ENCODE assay signal across 24 cellular contexts in genomic region chrX:117641913-117642656, GRCh38.
A peak's percentile ranks its signal among the peaks of the same experiment; 100 is the strongest.
DNase-seq lines count a peak whose midpoint lies in the region; ATAC-seq, FAIRE-seq and TF ChIP-seq lines count a peak whose summit lies in the region.
"Had no signal": no experiment of that assay in that cellular context is flagged by ENCODE, and none has a peak within 500 bp of the region (broad histone marks: within the 10 kb centered on the region; RNA-seq: fewer than 3 reads in every experiment).

No MANE protein-coding gene starts in this region.

- H3K4me1 ChIP-seq in liver (ENCODE audit: control insufficient read depth in 4 of 4, insufficient read depth in 4 of 4, low read length in 3 of 4), result no peaks in the 10 kb centered on the region
- no peaks in the 10 kb centered on the region for H3K4me1 ChIP-seq in HepG2 (ENCODE audit: insufficient read depth, low read length)
- H3K4me1 ChIP-seq: BLaER1, HAP-1 had no signal

- POLR2A ChIA-PET in HepG2 (lab: Yijun Ruan, JAX), result no interaction called here

- TF ChIP-seq POLR2A in HepG2 (IDR thresholded peaks at IDR 0.05; ENCODE audit: insufficient read depth in 1 of 2, low read depth in 2 of 2, low read length in 2 of 2), result no peak

- no peaks in the 10 kb centered on the region for H4K20me1 ChIP-seq in HepG2 (ENCODE audit: insufficient read depth, low read length)
- H4K20me1 ChIP-seq: BLaER1 had no signal

- FAIRE-seq in HepG2 (lab: Jason Lieb, UNC), result no peak
- FAIRE-seq: A204.1, GM12891, GM18507, H54 had no signal

- no peaks in the 10 kb centered on the region for H3K36me3 ChIP-seq in liver (ENCODE audit: control insufficient read depth in 4 of 4, insufficient read depth in 3 of 4, low read depth in 1 of 4, low read length in 3 of 4)
- no peaks in the 10 kb centered on the region for H3K36me3 ChIP-seq in HepG2 (replicated peaks in 1 of 2; ENCODE audit: control insufficient read depth in 1 of 2, insufficient read depth in 2 of 2, low read length in 2 of 2)
- H3K36me3 ChIP-seq: BLaER1, HAP-1 had no signal

- H3K9me3 ChIP-seq in liver (ENCODE audit: control insufficient read depth in 4 of 4, low read length in 3 of 4) (no peaks in the 10 kb centered on the region), HepG2 (ENCODE audit: low read length) (no peaks in the 10 kb centered on the region)
- H3K9me3 ChIP-seq: BLaER1, HAP-1 had no signal

- DNase-seq in HepG2 (ENCODE audit: low spot score) (no peak), left lobe of liver (ENCODE audit: low spot score) (peak; percentile 44), renal cortical epithelial cell (ENCODE audit: low read depth) (peak; percentile 2), NCI-H1436 treated with DMSO at 0.1 percent for 48 hours (lab: John Stamatoyannopoulos, UW) (no peak), NCI-H2029 treated with DMSO at 0.1 percent for 48 hours (lab: John Stamatoyannopoulos, UW) (no peak), NCI-H187 treated with DMSO at 0.1 percent for 48 hours (lab: John Stamatoyannopoulos, UW) (no peak)
- DNase-seq: Calu3; CD4-positive, CD25-positive, alpha-beta regulatory T cell; CD8-positive, alpha-beta memory T cell; COR-L47; DMS53; DMS79 treated with DMSO at 0.1 percent for 48 hours; GF-D8; GOT3; HFFc6 had no signal

- no peak overlapping the region for H3K4me2 ChIP-seq in HepG2 (ENCODE audit: low read depth, low read length)
- H3K4me2 ChIP-seq: BLaER1 had no signal

- no peak for ATAC-seq in HepG2
- peak; percentile 77 for ATAC-seq in left lobe of liver

- H3K9ac ChIP-seq in liver (ENCODE audit: low read depth in 1 of 2, low read length in 2 of 2), result no peak overlapping the region
- H3K9ac ChIP-seq in HepG2 (ENCODE audit: insufficient read depth, low read depth, low read length), result no peak overlapping the region
- H3K9ac ChIP-seq: BLaER1 had no signal

- no peak for TF ChIP-seq EP300 in HepG2 (IDR thresholded peaks at IDR 0.05; ENCODE audit: low read depth in 2 of 2, low read length in 2 of 2)
- TF ChIP-seq EP300 in HepG2 (CRISPR knock-in tag; IDR thresholded peaks at IDR 0.05; ENCODE audit: borderline replicate concordance), result no peak

- H2AFZ ChIP-seq in HepG2 (ENCODE audit: low read length), result no peak overlapping the region

- TF ChIP-seq CTCF in liver (IDR thresholded peaks at IDR 0.05; ENCODE audit: low read depth, low read length, missing input control), result no peak
- no peak for TF ChIP-seq CTCF in HepG2 (CRISPR knock-in tag; IDR thresholded peaks at IDR 0.05)

- TF ChIP-seq RAD21 in liver (IDR thresholded peaks at IDR 0.05) (peak; percentile 38 to 53), HepG2 (CRISPR knock-in tag; IDR thresholded peaks at IDR 0.05) (no peak)

- BruUV-seq in HepG2 (replicated peaks; lab: Mats Ljungman, UMichigan), result no TSS peak

- WGBS in liver, result 50% methylated on average over 6 of the region's 6 CpGs
- WGBS in HepG2 (ENCODE audit: low lambda C conversion rate), result 0% methylated on average over 6 of the region's 6 CpGs

- H3K79me2 ChIP-seq in HepG2 (ENCODE audit: insufficient read depth, low read length), result no peaks in the 10 kb centered on the region

- intact Hi-C loops in HepG2 (cut with micrococcal nuclease; ENCODE audit: unreplicated experiment), result no loop called here

- H3K27ac ChIP-seq in liver (ENCODE audit: low read depth in 1 of 2, low read length in 2 of 2), result peak overlapping the region in 1 of 2 donors; percentile 54
- H3K27ac ChIP-seq in HepG2 (ENCODE audit: extremely low read length, insufficient read depth, low read length), result no peak overlapping the region
- H3K27ac ChIP-seq: 22Rv1, BLaER1, C4-2B had no signal

- H3K27me3 ChIP-seq in liver (ENCODE audit: control insufficient read depth in 4 of 4, insufficient read depth in 4 of 4, low read length in 3 of 4) (peaks cover 0 to 3% (median 0%) of the 10 kb centered on the region in 4 donors), HepG2 (ENCODE audit: control insufficient read depth in 1 of 2, insufficient read depth in 2 of 2, low read length in 2 of 2) (no peaks in the 10 kb centered on the region)
- H3K27me3 ChIP-seq: BLaER1 had no signal

- in situ Hi-C loops in HepG2 (cut with HindIII; ENCODE audit: extremely low pct_ligation_motif_present, low pct_unique_long_range_greater_than_20kb), result no loop called here

- H3K4me3 ChIP-seq in liver (ENCODE audit: low read depth in 1 of 3, low read length in 3 of 3) (no peak overlapping the region), HepG2 (replicated peaks in 1 of 3; ENCODE audit: insufficient read depth in 1 of 3, low read depth in 2 of 3, low read length in 3 of 3) (no peak overlapping the region)
- H3K4me3 ChIP-seq: BLaER1, HAP-1 had no signal

- CTCF ChIA-PET in HepG2 (lab: Yijun Ruan, JAX; ENCODE audit: low intra/inter-chr PET ratio, low total read pairs), result no interaction called here

TF ChIP-seq in liver, 16 proteins besides CTCF, POLR2A, EP300 and RAD21 (continues in another document):
- TF ChIP-seq EGR1 (IDR thresholded peaks at IDR 0.05; ENCODE audit: low read depth in 2 of 2), result no peak
- peak; percentile 76 to 79 for TF ChIP-seq RXRA (IDR thresholded peaks at IDR 0.05)
- peak; percentile 12 for TF ChIP-seq FOXA2 (IDR thresholded peaks at IDR 0.05)
- TF ChIP-seq HNF4G (IDR thresholded peaks at IDR 0.05), result peak; percentile 83
- peak; percentile 62 to 71 for TF ChIP-seq JUND (IDR thresholded peaks at IDR 0.05)
- no peak for TF ChIP-seq FOXA1 (IDR thresholded peaks at IDR 0.05)
- peak; percentile 35 for TF ChIP-seq MAX (IDR thresholded peaks at IDR 0.05)
- TF ChIP-seq NR2F2 (IDR thresholded peaks at IDR 0.05), result no peak
- TF ChIP-seq, protein P1, sequence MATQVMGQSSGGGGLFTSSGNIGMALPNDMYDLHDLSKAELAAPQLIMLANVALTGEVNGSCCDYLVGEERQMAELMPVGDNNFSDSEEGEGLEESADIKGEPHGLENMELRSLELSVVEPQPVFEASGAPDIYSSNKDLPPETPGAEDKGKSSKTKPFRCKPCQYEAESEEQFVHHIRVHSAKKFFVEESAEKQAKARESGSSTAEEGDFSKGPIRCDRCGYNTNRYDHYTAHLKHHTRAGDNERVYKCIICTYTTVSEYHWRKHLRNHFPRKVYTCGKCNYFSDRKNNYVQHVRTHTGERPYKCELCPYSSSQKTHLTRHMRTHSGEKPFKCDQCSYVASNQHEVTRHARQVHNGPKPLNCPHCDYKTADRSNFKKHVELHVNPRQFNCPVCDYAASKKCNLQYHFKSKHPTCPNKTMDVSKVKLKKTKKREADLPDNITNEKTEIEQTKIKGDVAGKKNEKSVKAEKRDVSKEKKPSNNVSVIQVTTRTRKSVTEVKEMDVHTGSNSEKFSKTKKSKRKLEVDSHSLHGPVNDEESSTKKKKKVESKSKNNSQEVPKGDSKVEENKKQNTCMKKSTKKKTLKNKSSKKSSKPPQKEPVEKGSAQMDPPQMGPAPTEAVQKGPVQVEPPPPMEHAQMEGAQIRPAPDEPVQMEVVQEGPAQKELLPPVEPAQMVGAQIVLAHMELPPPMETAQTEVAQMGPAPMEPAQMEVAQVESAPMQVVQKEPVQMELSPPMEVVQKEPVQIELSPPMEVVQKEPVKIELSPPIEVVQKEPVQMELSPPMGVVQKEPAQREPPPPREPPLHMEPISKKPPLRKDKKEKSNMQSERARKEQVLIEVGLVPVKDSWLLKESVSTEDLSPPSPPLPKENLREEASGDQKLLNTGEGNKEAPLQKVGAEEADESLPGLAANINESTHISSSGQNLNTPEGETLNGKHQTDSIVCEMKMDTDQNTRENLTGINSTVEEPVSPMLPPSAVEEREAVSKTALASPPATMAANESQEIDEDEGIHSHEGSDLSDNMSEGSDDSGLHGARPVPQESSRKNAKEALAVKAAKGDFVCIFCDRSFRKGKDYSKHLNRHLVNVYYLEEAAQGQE (IDR thresholded peaks at IDR 0.05), result no peak

TF ChIP-seq in HepG2, 621 proteins besides CTCF, POLR2A, EP300 and RAD21:
- TF ChIP-seq ZNF737 (CRISPR knock-in tag; IDR thresholded peaks at IDR 0.05; ENCODE audit: borderline replicate concordance) (no peak), HNF1B (CRISPR knock-in tag; IDR thresholded peaks at IDR 0.05) (no peak), PHF5A (CRISPR knock-in tag; IDR thresholded peaks at IDR 0.05; ENCODE audit: low read depth, unreplicated experiment) (no peak), ISX (CRISPR knock-in tag; conservative IDR thresholded peaks at IDR 0.05) (no peak), NFE2 (CRISPR knock-in tag; IDR thresholded peaks at IDR 0.05) (no peak), ZXDC (CRISPR knock-in tag; IDR thresholded peaks at IDR 0.05) (no peak)
TF ChIP-seq in HepG2: peak in this region for 0.

Comparison
In these comparisons a context has a peak if more than half of its experiments do, and no peak if none do; other contexts are left out.
1. DNase-seq: peak in left lobe of liver (single experiment) and renal cortical epithelial cell (single experiment); none in HepG2 (single experiment), NCI-H1436 treated with DMSO at 0.1 percent for 48 hours (single experiment), NCI-H2029 treated with DMSO at 0.1 percent for 48 hours (single experiment) and NCI-H187 treated with DMSO at 0.1 percent for 48 hours (single experiment).